Comparison of ENCODE assay signal across 1 cellular context in the genomic region with DNA sequence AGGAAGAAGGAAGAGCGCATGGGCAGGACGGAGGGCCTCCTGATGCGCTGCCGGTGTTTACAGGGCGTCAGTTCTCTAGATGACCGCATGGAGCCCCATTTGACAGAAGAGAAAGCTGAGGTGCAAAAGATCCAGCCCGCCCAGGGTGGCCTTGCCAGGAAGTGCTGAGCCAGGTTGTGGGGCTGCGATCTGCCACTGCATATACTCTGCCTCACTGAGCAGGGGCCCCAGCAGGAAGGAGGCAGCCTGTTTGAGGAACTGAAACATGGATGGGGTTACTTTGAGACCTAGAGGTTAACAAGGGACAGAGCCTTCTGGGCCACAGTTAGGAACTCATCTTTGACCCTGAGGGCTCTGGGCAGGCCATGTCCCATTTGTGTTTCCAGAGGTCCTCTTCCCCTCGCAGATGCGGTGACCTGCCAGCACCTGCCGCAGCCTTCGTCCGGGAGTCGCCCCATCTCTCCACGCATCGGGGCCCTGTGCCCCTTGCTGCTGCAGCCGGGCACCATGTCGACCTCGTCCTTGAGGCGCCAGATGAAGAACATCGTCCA.
TF ChIP-seq lines count a peak whose summit lies in the region.

No MANE protein-coding gene starts in this region.

TF ChIP-seq in HepG2, 621 proteins besides CTCF, POLR2A, EP300 and RAD21:
- TF ChIP-seq GABPA (IDR thresholded peaks at IDR 0.05; ENCODE audit: low read depth, low read length) (0 out of 2 replicates have a peak, but pooled peaks have one; percentile 13), GABPA (CRISPR knock-in tag; IDR thresholded peaks at IDR 0.05; ENCODE audit: low read depth) (no peak), RBFOX2 (IDR thresholded peaks at IDR 0.05; ENCODE audit: low read depth, low read length) (peak; percentile 26; the same call in 1 of the 2 replicates), ESRRA (CRISPR knock-in tag; IDR thresholded peaks at IDR 0.05; ENCODE audit: low read depth) (0 out of 2 replicates have a peak, but pooled peaks have one; percentile 12), ZFX (CRISPR knock-in tag; IDR thresholded peaks at IDR 0.05; ENCODE audit: low read depth) (no peak), ZNF629 (CRISPR knock-in tag; conservative IDR thresholded peaks at IDR 0.05) (peak; percentile 52), SP1 (IDR thresholded peaks at IDR 0.05) (no peak), SP1 (CRISPR knock-in tag; IDR thresholded peaks at IDR 0.05) (no peak), ZMYM3 (CRISPR knock-in tag; IDR thresholded peaks at IDR 0.05) (0 out of 2 replicates have a peak, but pooled peaks have one; percentile 44)
TF ChIP-seq in HepG2: peak in this region for 5.
